ENCODE assay signal across 37 cellular contexts in the genomic region with DNA sequence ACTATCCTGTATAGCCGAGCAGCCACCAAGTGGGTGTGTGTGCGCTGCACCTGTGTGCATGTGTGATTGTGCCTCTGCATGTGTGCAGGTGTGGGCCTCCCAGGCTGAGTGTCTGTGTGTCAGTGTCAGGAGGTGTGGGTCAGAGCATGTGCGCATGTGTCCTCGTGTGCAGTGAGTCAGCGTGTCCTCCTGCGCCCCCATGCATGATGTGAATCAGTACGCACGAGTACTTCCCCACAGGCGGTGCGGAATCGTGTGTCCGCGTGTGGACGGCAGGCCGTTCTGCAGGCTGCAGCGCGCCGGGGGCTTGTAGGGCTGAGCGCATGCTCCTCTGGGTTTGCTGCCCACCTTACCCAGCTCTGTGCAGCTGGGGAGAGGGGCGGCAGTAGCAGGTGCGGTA. TPM values are rescaled to one million over a fixed set of nuclear protein-coding genes. Genes with fewer than 3 reads are reported as not detected.
DNase-seq lines count a peak whose midpoint lies in the region; ATAC-seq, FAIRE-seq and TF ChIP-seq lines count a peak whose summit lies in the region.
"Had no signal": no experiment of that assay in that cellular context is flagged by ENCODE, and none has a peak within 500 bp of the region (broad histone marks: within the 10 kb centered on the region; RNA-seq: fewer than 3 reads in every experiment).

No MANE protein-coding gene starts in this region.

- peaks cover 77% of the 10 kb centered on the region for H3K4me1 Mint-ChIP-seq in activated T-helper 17 cell treated with anti-CD3 and anti-CD28 coated beads, Interleukin-2, amount 50 U/mL, for 72 hours
- H3K4me1 Mint-ChIP-seq in naive B cell, result peaks cover 78 to 80% (median 78%) of the 10 kb centered on the region in 3 donors
- peaks cover 20% of the 10 kb centered on the region for H3K4me1 Mint-ChIP-seq in T-helper 2 cell treated with Interferon-gamma antibody and Interleukin-4, amounts not matched to agents 5 μg/mL and 100 μg/mL, for 36 hours (ENCODE audit: low read depth)
- peaks cover 78% of the 10 kb centered on the region for H3K4me1 Mint-ChIP-seq in activated T-cell treated with anti-CD3 and anti-CD28 coated beads, Interleukin-2, amount 50 U/mL, for 72 hours (ENCODE audit: low read depth)

- no peak overlapping the region for H3K27ac Mint-ChIP-seq in activated T-helper 17 cell treated with anti-CD3 and anti-CD28 coated beads, Interleukin-2, amount 50 U/mL, for 72 hours
- peak overlapping the region; percentile 83 to 99 (median 95) for H3K27ac Mint-ChIP-seq in naive B cell
- H3K27ac Mint-ChIP-seq in T-helper 2 cell treated with Interferon-gamma antibody and Interleukin-4, amounts not matched to agents 5 μg/mL and 100 μg/mL, for 36 hours, result no peak overlapping the region
- no peak overlapping the region for H3K27ac Mint-ChIP-seq in activated T-cell treated with anti-CD3 and anti-CD28 coated beads, Interleukin-2, amount 50 U/mL, for 72 hours
- H3K27ac Mint-ChIP-seq: activated naive CD8-positive, alpha-beta T cell treated with anti-CD3 and anti-CD28 coated beads, Interleukin-2, amount 50 U/mL, for 24 hours; WTC11 had no signal

- no peaks in the 10 kb centered on the region for H3K9me3 Mint-ChIP-seq in activated T-helper 17 cell treated with anti-CD3 and anti-CD28 coated beads, Interleukin-2, amount 50 U/mL, for 72 hours
- no peaks in the 10 kb centered on the region for H3K9me3 Mint-ChIP-seq in naive B cell
- no peaks in the 10 kb centered on the region for H3K9me3 Mint-ChIP-seq in T-helper 2 cell treated with Interferon-gamma antibody and Interleukin-4, amounts not matched to agents 5 μg/mL and 100 μg/mL, for 36 hours
- H3K9me3 Mint-ChIP-seq in activated T-cell treated with anti-CD3 and anti-CD28 coated beads, Interleukin-2, amount 50 U/mL, for 72 hours, result peaks cover 0 to 4% of the 10 kb centered on the region in 2 donors
- H3K9me3 Mint-ChIP-seq: activated naive CD8-positive, alpha-beta T cell treated with anti-CD3 and anti-CD28 coated beads, Interleukin-2, amount 50 U/mL, for 24 hours; natural killer cell; WTC11 had no signal

- H3K36me3 Mint-ChIP-seq in activated T-helper 17 cell treated with anti-CD3 and anti-CD28 coated beads, Interleukin-2, amount 50 U/mL, for 72 hours (ENCODE audit: low read depth), result peaks cover 6% of the 10 kb centered on the region
- no peaks in the 10 kb centered on the region for H3K36me3 Mint-ChIP-seq in naive B cell
- H3K36me3 Mint-ChIP-seq in T-helper 2 cell treated with Interferon-gamma antibody and Interleukin-4, amounts not matched to agents 5 μg/mL and 100 μg/mL, for 36 hours (ENCODE audit: low read depth), result no peaks in the 10 kb centered on the region
- H3K36me3 Mint-ChIP-seq in activated T-cell treated with anti-CD3 and anti-CD28 coated beads, Interleukin-2, amount 50 U/mL, for 72 hours (ENCODE audit: insufficient read depth in 2 of 2), result peaks cover 4% of the 10 kb centered on the region in 2 donors
- H3K36me3 Mint-ChIP-seq: CD14-positive monocyte, natural killer cell, WTC11 had no signal

- H3K9me3 ChIP-seq in BLaER1, result no peaks in the 10 kb centered on the region
- H3K9me3 ChIP-seq: body of pancreas, SK-N-SH, thoracic aorta, vagina had no signal

- no peak overlapping the region for H3K9ac ChIP-seq in BLaER1
- H3K9ac ChIP-seq: KMS-11, SK-N-SH had no signal

- ATAC-seq in activated T-helper 17 cell treated with anti-CD3 and anti-CD28 coated beads, Interleukin-2, amount 50 U/mL, for 72 hours (replicated peaks), result no peak
- ATAC-seq in naive B cell (ENCODE audit: low read depth in 2 of 2) (peak; percentile 55), GM21528 (IDR thresholded peaks at IDR 0.05; ENCODE audit: low FRiP score, unreplicated experiment) (no peak)
- no peak for ATAC-seq in activated T-cell treated with anti-CD3 and anti-CD28 coated beads, Interleukin-2, amount 50 U/mL, for 72 hours (replicated peaks in 1 of 2)
- ATAC-seq: activated naive CD8-positive, alpha-beta T cell treated with anti-CD3 and anti-CD28 coated beads, Interleukin-2, amount 50 U/mL, for 24 hours; body of pancreas; left lobe of liver; natural killer cell; stimulated activated naive CD8-positive, alpha-beta T cell treated with anti-CD3 and anti-CD28 coated beads, Interleukin-15, Interleukin-2, amounts not matched to agents 100 U/mL and 50 U/mL, for 24 hours; WTC11 had no signal

- H3K4me3 Mint-ChIP-seq in activated T-helper 17 cell treated with anti-CD3 and anti-CD28 coated beads, Interleukin-2, amount 50 U/mL, for 72 hours, result peak overlapping the region; percentile 20
- H3K4me3 Mint-ChIP-seq in naive B cell, result peak overlapping the region in 6 of 8 donors; percentile 19 to 91 (median 72)
- H3K4me3 Mint-ChIP-seq in T-helper 2 cell treated with Interferon-gamma antibody and Interleukin-4, amounts not matched to agents 5 μg/mL and 100 μg/mL, for 36 hours, result no peak overlapping the region
- no peak overlapping the region for H3K4me3 Mint-ChIP-seq in activated T-cell treated with anti-CD3 and anti-CD28 coated beads, Interleukin-2, amount 50 U/mL, for 72 hours
- H3K4me3 Mint-ChIP-seq: activated naive CD8-positive, alpha-beta T cell treated with anti-CD3 and anti-CD28 coated beads, Interleukin-2, amount 50 U/mL, for 24 hours; natural killer cell; WTC11 had no signal

- no peaks in the 10 kb centered on the region for H3K27me3 Mint-ChIP-seq in activated T-helper 17 cell treated with anti-CD3 and anti-CD28 coated beads, Interleukin-2, amount 50 U/mL, for 72 hours
- no peaks in the 10 kb centered on the region for H3K27me3 Mint-ChIP-seq in naive B cell
- H3K27me3 Mint-ChIP-seq in T-helper 2 cell treated with Interferon-gamma antibody and Interleukin-4, amounts not matched to agents 5 μg/mL and 100 μg/mL, for 36 hours (ENCODE audit: low read depth), result no peaks in the 10 kb centered on the region
- no peaks in the 10 kb centered on the region for H3K27me3 Mint-ChIP-seq in activated T-cell treated with anti-CD3 and anti-CD28 coated beads, Interleukin-2, amount 50 U/mL, for 72 hours (ENCODE audit: low read depth)
- H3K27me3 Mint-ChIP-seq: activated naive CD8-positive, alpha-beta T cell treated with anti-CD3 and anti-CD28 coated beads, Interleukin-2, amount 50 U/mL, for 24 hours had no signal

- peak; percentile 51 for FAIRE-seq in GM12891 (lab: Jason Lieb, UNC)
- FAIRE-seq: G401.6, GM18507 had no signal

- peaks cover 84% of the 10 kb centered on the region for H3K4me1 ChIP-seq in BLaER1
- H3K4me1 ChIP-seq: vagina had no signal

- no peaks in the 10 kb centered on the region for H3K27me3 ChIP-seq in BLaER1
- H3K27me3 ChIP-seq: body of pancreas, vagina had no signal

- no peak overlapping the region for H3K4me3 ChIP-seq in BLaER1
- H3K4me3 ChIP-seq: body of pancreas, hepatocyte, thoracic aorta, vagina had no signal

- H4K20me1 ChIP-seq in BLaER1, result peaks cover 53% of the 10 kb centered on the region; the same call in 1 of the 2 replicates

- H3K4me2 ChIP-seq in BLaER1, result peak overlapping the region; percentile 74
- H3K4me2 ChIP-seq: hepatocyte, KMS-11, SK-N-SH had no signal

- no peak overlapping the region for H3K27ac ChIP-seq in BLaER1
- H3K27ac ChIP-seq: body of pancreas, hepatocyte, KMS-11, thoracic aorta, vagina had no signal

- DNase-seq in GM12891 (ENCODE audit: insufficient read length, low spot score) (no peak), naive B cell (peak; percentile 26), KG1 (lab: John Stamatoyannopoulos, UW) (no peak)
- DNase-seq in T-helper 2 cell treated with Interferon-gamma antibody and Interleukin-4, amounts not matched to agents 5 μg/mL and 100 μg/mL, for 36 hours (ENCODE audit: low spot score), result no peak
- DNase-seq in activated T-cell treated with anti-CD3 and anti-CD28 coated beads, Interleukin-2, amount 50 U/mL, for 72 hours, result no peak
- DNase-seq: activated CD4-positive, alpha-beta T cell treated with anti-CD3 and anti-CD28 coated beads, Interleukin-2, amount 50 U/mL, for 4 hours; activated effector memory CD4-positive, alpha-beta T cell treated with anti-CD3 and anti-CD28 coated beads, Interleukin-2, amount 50 U/mL, for 16 hours; activated naive CD8-positive, alpha-beta T cell treated with anti-CD3 and anti-CD28 coated beads, Interleukin-2, amount 50 U/mL, for 24 hours; body of pancreas; DMS 273 treated with DMSO at 0.1 percent for 48 hours; GOT3; natural killer cell; NCI-H1694 treated with DMSO at 0.1 percent for 48 hours; NCI-H2171 treated with DMSO at 0.1 percent for 48 hours; NCI-H69; SK-N-SH; stimulated activated CD4-positive, alpha-beta T cell treated with anti-CD3 and anti-CD28 coated beads, Interleukin-2, amount 100 ng/mL, for 48 hours; stimulated activated naive CD8-positive, alpha-beta T cell treated with anti-CD3 and anti-CD28 coated beads, Interleukin-15, Interleukin-2, amounts not matched to agents 100 U/mL and 50 U/mL, for 24 hours; T1000 had no signal

- peaks cover 34% of the 10 kb centered on the region for H3K36me3 ChIP-seq in BLaER1
- H3K36me3 ChIP-seq: thoracic aorta, vagina had no signal

- no peak for TF ChIP-seq POLR2A in GM12891 (IDR thresholded peaks at IDR 0.05; ENCODE audit: low read depth, low read length)

TF ChIP-seq in GM12891, 5 proteins besides CTCF, POLR2A, EP300 and RAD21:
- TF ChIP-seq SPI1 (IDR thresholded peaks at IDR 0.05; ENCODE audit: low read depth, low read length) (no peak), TAF1 (IDR thresholded peaks at IDR 0.05; ENCODE audit: low read depth, low read length) (no peak), POLR2AphosphoS5 (IDR thresholded peaks at IDR 0.05; ENCODE audit: low read depth, low read length) (no peak), POU2F2 (IDR thresholded peaks at IDR 0.05; ENCODE audit: low read depth, low read length) (no peak), PAX5 (IDR thresholded peaks at IDR 0.05; ENCODE audit: insufficient read depth, low read length, severe bottlenecking) (no peak)

RNA-seq across cellular contexts. Expression of a gene that starts 34.2 kb away (rescaled TPM):
- polyA plus RNA-seq in GM12891 (2012; ENCODE audit: low read depth, missing spikeins), result 25.4 TPM
- total RNA-seq in activated T-helper 17 cell treated with anti-CD3 and anti-CD28 coated beads, Interleukin-2, amount 50 U/mL, for 72 hours, result 10 to 100 TPM; 13.2 to 17.4 TPM
- polyA plus RNA-seq in naive B cell (ENCODE audit: low read depth in 6 of 6), result 10 to 100 TPM in 3 of 6 donors, 1 to 10 TPM in 3; 1.9 to 16.8 (median 9.8) TPM
- total RNA-seq in activated T-cell treated with anti-CD3 and anti-CD28 coated beads, Interleukin-2, amount 50 U/mL, for 72 hours, result 10 to 100 TPM; 17.6 to 18.0 TPM
- total RNA-seq: chondrocyte, epithelial cell of proximal tubule, fibroblast of villous mesenchyme, HT-29, osteocyte had no signal

RNA-seq across cellular contexts. Expression of a gene that starts 44.8 kb away (rescaled TPM):
- polyA plus RNA-seq in GM12891 (2012; ENCODE audit: low read depth, missing spikeins), result 0.73 TPM
- 10 to 100 TPM in 1 of 2 donors, 1 to 10 TPM in 1; 1.0 to 21.3 TPM for total RNA-seq in activated T-helper 17 cell treated with anti-CD3 and anti-CD28 coated beads, Interleukin-2, amount 50 U/mL, for 72 hours
- polyA plus RNA-seq in naive B cell (ENCODE audit: low read depth in 6 of 6), result under 1 TPM in 4 of 6 donors, not detected in 2; 0.17 to 0.48 (median 0.41) TPM
- 10 to 100 TPM in 1 of 2 donors, 1 to 10 TPM in 1; 6.7 to 13.4 TPM for total RNA-seq in activated T-cell treated with anti-CD3 and anti-CD28 coated beads, Interleukin-2, amount 50 U/mL, for 72 hours
- total RNA-seq: chondrocyte, fibroblast of villous mesenchyme, hepatocyte, mesenteric fat pad, natural killer cell, osteocyte had no signal
- polyA plus RNA-seq: CD14-positive monocyte, SK-N-SH had no signal

RNA-seq across cellular contexts. Expression of a gene that starts 58.8 kb away (rescaled TPM):
- 0.54 TPM for polyA plus RNA-seq in GM12891 (2012; ENCODE audit: low read depth, missing spikeins)
- 1 to 10 TPM in 1 of 2 donors, under 1 TPM in 1; 0.32 to 1.2 TPM for total RNA-seq in activated T-helper 17 cell treated with anti-CD3 and anti-CD28 coated beads, Interleukin-2, amount 50 U/mL, for 72 hours
- 1 to 10 TPM in 1 of 6 donors, not detected in 5; 1.2 TPM for polyA plus RNA-seq in naive B cell (ENCODE audit: low read depth in 6 of 6)
- total RNA-seq in activated T-cell treated with anti-CD3 and anti-CD28 coated beads, Interleukin-2, amount 50 U/mL, for 72 hours, result 1 to 10 TPM; 2.0 to 2.1 TPM
- total RNA-seq: chondrocyte, epithelial cell of proximal tubule, fibroblast of villous mesenchyme, hepatocyte, left lobe of liver, mesenteric fat pad, natural killer cell, osteocyte, thoracic aorta, vagina had no signal
- polyA plus RNA-seq: hepatocyte, SK-N-SH had no signal

Comparison
In these comparisons a context has a peak if more than half of its experiments do, and no peak if none do; other contexts are left out.
1. ATAC-seq: peak in naive B cell (2 of 2); none in activated T-helper 17 cell treated with anti-CD3 and anti-CD28 coated beads, Interleukin-2, amount 50 U/mL, for 72 hours (single experiment), GM21528 (single experiment) and activated T-cell treated with anti-CD3 and anti-CD28 coated beads, Interleukin-2, amount 50 U/mL, for 72 hours (0 of 2).
2. H3K27ac Mint-ChIP-seq: peak in naive B cell (6 of 6); none in activated T-helper 17 cell treated with anti-CD3 and anti-CD28 coated beads, Interleukin-2, amount 50 U/mL, for 72 hours (single experiment), T-helper 2 cell treated with Interferon-gamma antibody and Interleukin-4, amounts not matched to agents 5 μg/mL and 100 μg/mL, for 36 hours (single experiment) and activated T-cell treated with anti-CD3 and anti-CD28 coated beads, Interleukin-2, amount 50 U/mL, for 72 hours (single experiment).
3. H3K4me3 Mint-ChIP-seq: peak in activated T-helper 17 cell treated with anti-CD3 and anti-CD28 coated beads, Interleukin-2, amount 50 U/mL, for 72 hours (single experiment) and naive B cell (6 of 8); none in T-helper 2 cell treated with Interferon-gamma antibody and Interleukin-4, amounts not matched to agents 5 μg/mL and 100 μg/mL, for 36 hours (single experiment) and activated T-cell treated with anti-CD3 and anti-CD28 coated beads, Interleukin-2, amount 50 U/mL, for 72 hours (0 of 2).